In the genomic region with DNA sequence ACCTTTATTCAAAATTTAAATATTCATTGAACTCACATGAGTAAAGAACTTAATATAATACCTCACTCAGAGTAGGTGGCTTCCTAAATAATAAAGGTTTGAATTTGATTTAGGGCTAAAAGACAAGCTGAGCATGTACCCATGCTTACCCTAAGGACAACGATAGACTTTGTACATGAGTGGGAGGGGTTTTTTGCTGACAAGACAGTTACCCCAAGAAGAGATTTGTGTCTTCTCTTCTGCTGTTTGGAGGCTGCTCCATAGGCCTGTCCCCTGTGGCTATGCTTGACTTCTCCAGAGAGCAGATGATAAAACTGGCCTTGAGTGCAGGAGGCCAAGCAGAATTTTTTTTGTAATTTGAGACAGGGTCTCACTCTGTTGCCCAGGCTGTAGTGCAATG, we compare ENCODE assay signal across 24 cellular contexts.
DNase-seq lines count a peak whose midpoint lies in the region; ATAC-seq, FAIRE-seq and TF ChIP-seq lines count a peak whose summit lies in the region.
"Had no signal": no experiment of that assay in that cellular context is flagged by ENCODE, and none has a peak within 500 bp of the region (broad histone marks: within the 10 kb centered on the region; RNA-seq: fewer than 3 reads in every experiment).

No MANE protein-coding gene starts in this region.

- H2AFZ ChIP-seq in HepG2 (ENCODE audit: low read length) (no peak overlapping the region), K562 (ENCODE audit: low read depth, low read length) (no peak overlapping the region)

- no peak overlapping the region for H3K4me2 ChIP-seq in HepG2 (ENCODE audit: low read depth, low read length)
- no peak overlapping the region for H3K4me2 ChIP-seq in K562 (ENCODE audit: insufficient read depth, low read length)
- H3K4me2 ChIP-seq: BLaER1 had no signal

- TF ChIP-seq CTCF in HepG2 (CRISPR knock-in tag; IDR thresholded peaks at IDR 0.05), result no peak
- no peak for TF ChIP-seq CTCF in right lobe of liver (IDR thresholded peaks at IDR 0.05)
- no peak for TF ChIP-seq CTCF in K562 (IDR thresholded peaks at IDR 0.05 in 2 of 3, conservative IDR thresholded peaks at IDR 0.05 in 1 of 3; ENCODE audit: insufficient read depth in 2 of 3, low read depth in 1 of 3, low read length in 3 of 3)
- no peak for TF ChIP-seq CTCF in vagina (IDR thresholded peaks at IDR 0.05)

- H3K9ac ChIP-seq in HepG2 (ENCODE audit: insufficient read depth, low read depth, low read length) (no peak overlapping the region), K562 (ENCODE audit: insufficient read depth in 1 of 2, low read depth in 2 of 2, low read length in 2 of 2) (no peak overlapping the region)
- H3K9ac ChIP-seq: BLaER1 had no signal

- H3K79me2 ChIP-seq in HepG2 (ENCODE audit: insufficient read depth, low read length) (no peaks in the 10 kb centered on the region), K562 (ENCODE audit: control insufficient read depth, insufficient read depth, low read length) (no peaks in the 10 kb centered on the region)

- TF ChIP-seq EP300 in HepG2 (IDR thresholded peaks at IDR 0.05; ENCODE audit: low read depth in 2 of 2, low read length in 2 of 2) (no peak), HepG2 (CRISPR knock-in tag; IDR thresholded peaks at IDR 0.05; ENCODE audit: borderline replicate concordance) (no peak), K562 (IDR thresholded peaks at IDR 0.05; ENCODE audit: low read length) (no peak)

- in situ Hi-C loops in HepG2 (cut with HindIII; ENCODE audit: extremely low pct_ligation_motif_present, low pct_unique_long_range_greater_than_20kb), result no loop called here
- in situ Hi-C loops in K562 (cut with MboI), result no loop called here

- CTCF ChIA-PET in HepG2 (lab: Yijun Ruan, JAX; ENCODE audit: low intra/inter-chr PET ratio, low total read pairs) (no interaction called here), K562 (lab: Yijun Ruan, JAX; ENCODE audit: low intra/inter-chr PET ratio) (no interaction called here)

- POLR2A ChIA-PET in HepG2 (lab: Yijun Ruan, JAX) (no interaction called here), K562 (lab: Yijun Ruan, JAX) (no interaction called here)

- no peaks in the 10 kb centered on the region for H3K4me1 ChIP-seq in HepG2 (ENCODE audit: insufficient read depth, low read length)
- H3K4me1 ChIP-seq in right lobe of liver, result no peaks in the 10 kb centered on the region
- no peaks in the 10 kb centered on the region for H3K4me1 ChIP-seq in K562 (replicated peaks in 1 of 2; ENCODE audit: control insufficient read depth in 2 of 2, insufficient read depth in 2 of 2, low read length in 2 of 2)
- H3K4me1 ChIP-seq in vagina, result no peaks in the 10 kb centered on the region
- H3K4me1 ChIP-seq: BE2C, BLaER1 had no signal

- H3K27me3 ChIP-seq in HepG2 (ENCODE audit: control insufficient read depth in 1 of 2, insufficient read depth in 2 of 2, low read length in 2 of 2), result no peaks in the 10 kb centered on the region
- no peaks in the 10 kb centered on the region for H3K27me3 ChIP-seq in right lobe of liver
- no peaks in the 10 kb centered on the region for H3K27me3 ChIP-seq in K562 (ENCODE audit: control insufficient read depth in 2 of 2, insufficient read depth in 2 of 2, low read length in 2 of 2)
- H3K27me3 ChIP-seq in vagina, result no peaks in the 10 kb centered on the region
- H3K27me3 ChIP-seq: BE2C, BLaER1 had no signal

- FAIRE-seq in HepG2 (lab: Jason Lieb, UNC) (no peak), K562 (lab: Jason Lieb, UNC) (no peak)
- FAIRE-seq: GM12878, GM12892, GM18507 had no signal

- H4K20me1 ChIP-seq in HepG2 (ENCODE audit: insufficient read depth, low read length), result no peaks in the 10 kb centered on the region
- H4K20me1 ChIP-seq in K562 (replicated peaks; ENCODE audit: control insufficient read depth, insufficient read depth, low read length), result no peaks in the 10 kb centered on the region
- H4K20me1 ChIP-seq: BLaER1 had no signal

- no peak for TF ChIP-seq POLR2A in HepG2 (IDR thresholded peaks at IDR 0.05; ENCODE audit: insufficient read depth in 1 of 2, low read depth in 2 of 2, low read length in 2 of 2)
- no peak for TF ChIP-seq POLR2A in right lobe of liver (IDR thresholded peaks at IDR 0.05)
- TF ChIP-seq POLR2A in K562 (conservative IDR thresholded peaks at IDR 0.05), result no peak
- TF ChIP-seq POLR2A in vagina (IDR thresholded peaks at IDR 0.05), result no peak

- BruUV-seq in HepG2 (replicated peaks; lab: Mats Ljungman, UMichigan), result no TSS peak
- BruUV-seq in K562 (replicated peaks; lab: Mats Ljungman, UMichigan), result no TSS peak

- H3K9me3 ChIP-seq in HepG2 (ENCODE audit: low read length) (no peaks in the 10 kb centered on the region; the same call in 1 of the 2 replicates), right lobe of liver (no peaks in the 10 kb centered on the region), K562 (replicated peaks; ENCODE audit: control insufficient read depth, insufficient read depth, low read depth, low read length) (no peaks in the 10 kb centered on the region), vagina (no peaks in the 10 kb centered on the region)
- H3K9me3 ChIP-seq: BE2C, BLaER1 had no signal

- ATAC-seq in HepG2 (no peak), right lobe of liver (no peak), K562 (no peak), HG03457 (IDR thresholded peaks at IDR 0.05; ENCODE audit: unreplicated experiment) (no peak)
- ATAC-seq: GM12878 had no signal

- DNase-seq in HepG2 (ENCODE audit: low spot score) (no peak), right lobe of liver (no peak), K562 (ENCODE audit: extremely low read depth in 1 of 4, low spot score in 3 of 4) (no peak), vagina (ENCODE audit: extremely low spot score in 2 of 2) (no peak)
- DNase-seq: ACHN; BE2C; C1 segment of cervical spinal cord; CD4-positive, alpha-beta memory T cell; CD4-positive, CD25-positive, alpha-beta regulatory T cell; CD8-positive, alpha-beta memory T cell; COR-L47; DMS 273 treated with DMSO at 0.1 percent for 48 hours; DMS153; DMS53; DMS79; DND-41; EL; GDM1 had no signal

- TF ChIP-seq RAD21 in HepG2 (CRISPR knock-in tag; IDR thresholded peaks at IDR 0.05) (no peak), K562 (CRISPR knock-in tag; conservative IDR thresholded peaks at IDR 0.05 in 1 of 2, IDR thresholded peaks at IDR 0.05 in 1 of 2) (no peak)

- H3K4me3 ChIP-seq in HepG2 (replicated peaks in 1 of 3; ENCODE audit: insufficient read depth in 1 of 3, low read depth in 2 of 3, low read length in 3 of 3) (no peak overlapping the region), right lobe of liver (no peak overlapping the region), K562 (no peak overlapping the region), vagina (no peak overlapping the region)
- H3K4me3 ChIP-seq: BLaER1, GM12878 had no signal

- H3K27ac ChIP-seq in HepG2 (ENCODE audit: extremely low read length, insufficient read depth, low read length), result no peak overlapping the region
- H3K27ac ChIP-seq in right lobe of liver, result no peak overlapping the region
- H3K27ac ChIP-seq in K562 (ENCODE audit: extremely low read depth, low read depth, low read length), result no peak overlapping the region
- no peak overlapping the region for H3K27ac ChIP-seq in vagina
- H3K27ac ChIP-seq: 22Rv1, BLaER1 had no signal

- H3K36me3 ChIP-seq in HepG2 (replicated peaks in 1 of 2; ENCODE audit: control insufficient read depth in 1 of 2, insufficient read depth in 2 of 2, low read length in 2 of 2), result no peaks in the 10 kb centered on the region
- H3K36me3 ChIP-seq in right lobe of liver, result no peaks in the 10 kb centered on the region
- H3K36me3 ChIP-seq in K562 (ENCODE audit: control insufficient read depth, insufficient read depth, low read length), result no peaks in the 10 kb centered on the region
- H3K36me3 ChIP-seq in vagina, result no peaks in the 10 kb centered on the region
- H3K36me3 ChIP-seq: BE2C, BLaER1 had no signal

- intact Hi-C loops in HepG2 (cut with micrococcal nuclease; ENCODE audit: unreplicated experiment), result no loop called here
- intact Hi-C loops in right lobe of liver (cut with DNase I), result no loop called here
- intact Hi-C loops in K562 (cut with micrococcal nuclease), result no loop called here
- intact Hi-C loops in vagina (cut with DNase I), result loop anchor here (5.0 kb wide), 1 partner anchor 1248 kb away; no protein-coding TSS in a partner anchor

- no peaks in the 10 kb centered on the region for H3K9me1 ChIP-seq in K562 (ENCODE audit: control insufficient read depth, insufficient read depth, low read length)

- WGBS in HepG2 (ENCODE audit: low lambda C conversion rate), result 6% methylated on average over 1 of the region's 1 CpG
- 64% methylated on average over 1 of the region's 1 CpG for WGBS in right lobe of liver (ENCODE audit: insufficient coverage, low coverage, low lambda C conversion rate, missing lambda C conversion rate)
- 0% methylated on average over 1 of the region's 1 CpG for WGBS in K562 (ENCODE audit: insufficient coverage, low coverage, missing lambda C conversion rate)

TF ChIP-seq in HepG2, 621 proteins besides CTCF, POLR2A, EP300 and RAD21 (continues in another document):
- TF ChIP-seq, protein P1, sequence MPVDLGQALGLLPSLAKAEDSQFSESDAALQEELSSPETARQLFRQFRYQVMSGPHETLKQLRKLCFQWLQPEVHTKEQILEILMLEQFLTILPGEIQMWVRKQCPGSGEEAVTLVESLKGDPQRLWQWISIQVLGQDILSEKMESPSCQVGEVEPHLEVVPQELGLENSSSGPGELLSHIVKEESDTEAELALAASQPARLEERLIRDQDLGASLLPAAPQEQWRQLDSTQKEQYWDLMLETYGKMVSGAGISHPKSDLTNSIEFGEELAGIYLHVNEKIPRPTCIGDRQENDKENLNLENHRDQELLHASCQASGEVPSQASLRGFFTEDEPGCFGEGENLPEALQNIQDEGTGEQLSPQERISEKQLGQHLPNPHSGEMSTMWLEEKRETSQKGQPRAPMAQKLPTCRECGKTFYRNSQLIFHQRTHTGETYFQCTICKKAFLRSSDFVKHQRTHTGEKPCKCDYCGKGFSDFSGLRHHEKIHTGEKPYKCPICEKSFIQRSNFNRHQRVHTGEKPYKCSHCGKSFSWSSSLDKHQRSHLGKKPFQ (CRISPR knock-in tag; IDR thresholded peaks at IDR 0.05; ENCODE audit: insufficient replicate concordance), result no peak

TF ChIP-seq in K562, 482 proteins besides CTCF, POLR2A, EP300 and RAD21 (continues in another document):
- peak; percentile 66 for TF ChIP-seq MAFK (IDR thresholded peaks at IDR 0.05; ENCODE audit: low read length)
- TF ChIP-seq MAFG (tag; conservative IDR thresholded peaks at IDR 0.05), result peak; percentile 26; the same call in 1 of the 2 replicates
- TF ChIP-seq, protein P2, sequence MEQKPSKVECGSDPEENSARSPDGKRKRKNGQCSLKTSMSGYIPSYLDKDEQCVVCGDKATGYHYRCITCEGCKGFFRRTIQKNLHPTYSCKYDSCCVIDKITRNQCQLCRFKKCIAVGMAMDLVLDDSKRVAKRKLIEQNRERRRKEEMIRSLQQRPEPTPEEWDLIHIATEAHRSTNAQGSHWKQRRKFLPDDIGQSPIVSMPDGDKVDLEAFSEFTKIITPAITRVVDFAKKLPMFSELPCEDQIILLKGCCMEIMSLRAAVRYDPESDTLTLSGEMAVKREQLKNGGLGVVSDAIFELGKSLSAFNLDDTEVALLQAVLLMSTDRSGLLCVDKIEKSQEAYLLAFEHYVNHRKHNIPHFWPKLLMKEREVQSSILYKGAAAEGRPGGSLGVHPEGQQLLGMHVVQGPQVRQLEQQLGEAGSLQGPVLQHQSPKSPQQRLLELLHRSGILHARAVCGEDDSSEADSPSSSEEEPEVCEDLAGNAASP (IDR thresholded peaks at IDR 0.05), result no peak
- peak; percentile 58 for TF ChIP-seq MAFF (IDR thresholded peaks at IDR 0.05; ENCODE audit: low read length)
- TF ChIP-seq ZNF316 (IDR thresholded peaks at IDR 0.05), result peak; percentile 55; the same call in 1 of the 2 replicates
